27 cellular contexts compared by ENCODE assay signal in genomic region chr11:36070215-36070976, GRCh38.
DNase-seq lines count a peak whose midpoint lies in the region; ATAC-seq and TF ChIP-seq lines count a peak whose summit lies in the region.
"Had no signal": no experiment of that assay in that cellular context is flagged by ENCODE, and none has a peak within 500 bp of the region (broad histone marks: within the 10 kb centered on the region; RNA-seq: fewer than 3 reads in every experiment).

No MANE protein-coding gene starts in this region.

- H3K27ac Mint-ChIP-seq in MCF 10A (ENCODE audit: low read depth, unreplicated experiment) (no peak overlapping the region), WTC11 (peak overlapping the region; percentile 94)
- H3K27ac Mint-ChIP-seq: activated CD4-positive, alpha-beta memory T cell treated with anti-CD3 and anti-CD28 coated beads, Interleukin-2, amount 10 ng/mL, durations not matched to agents 7 days and 5 days; activated naive CD4-positive, alpha-beta T cell treated with anti-CD3 and anti-CD28 coated beads, Interleukin-2, amount 50 U/mL, for 24 hours; activated T-helper 17 cell treated with anti-CD3 and anti-CD28 coated beads, Interleukin-2, amount 50 U/mL, for 72 hours; CD4-positive, alpha-beta T cell; stimulated activated memory B cell treated with anti-CD40 and anti-IgM and Interleukin-4, amounts not matched to agents 10 μg/mL and 1 μg/mL and 100 μg/mL, for 72 hours; T-cell had no signal

- H4K8ac ChIP-seq in mesenchymal stem cell (ENCODE audit: low read length): no peak overlapping the region

- peaks cover 48% of the 10 kb centered on the region for H3K36me3 Mint-ChIP-seq in MCF 10A (ENCODE audit: insufficient read depth, unreplicated experiment)
- peaks cover 33% of the 10 kb centered on the region for H3K36me3 Mint-ChIP-seq in WTC11
- H3K36me3 Mint-ChIP-seq: activated naive CD4-positive, alpha-beta T cell treated with anti-CD3 and anti-CD28 coated beads, Interleukin-2, amount 50 U/mL, for 24 hours; stimulated activated memory B cell treated with anti-CD40 and anti-IgM and Interleukin-4, amounts not matched to agents 10 μg/mL and 1 μg/mL and 100 μg/mL, for 72 hours; T-cell had no signal

- H4K91ac ChIP-seq in mesenchymal stem cell (ENCODE audit: low read length): no peak overlapping the region

- CTCF ChIA-PET in MCF 10A (lab: Yijun Ruan, JAX): interaction anchor here (0.8 to 3.6 kb wide), 4 partner anchors 62 to 456 kb away, joined by 3 to 15 read pairs (median 4); no protein-coding TSS in a partner anchor
- CTCF ChIA-PET in mammary epithelial cell (lab: Charles Lee; ENCODE audit: low non-redundant PET): interaction anchor here (0.5 to 2.1 kb wide), 2 partner anchors 248 to 413 kb away, joined by 4 to 47 read pairs; no protein-coding TSS in a partner anchor
- CTCF ChIA-PET in WTC11 (lab: Charles Lee): interaction anchor here (0.6 to 7.1 kb wide), 57 partner anchors 9 to 592 kb away, joined by 3 to 217 read pairs (median 4); partner anchors contain the start of gene LDLRAD3

- peaks cover 4% of the 10 kb centered on the region for H3K9me3 ChIP-seq in mammary epithelial cell (replicated peaks; ENCODE audit: insufficient read depth, low read length)
- H3K9me3 ChIP-seq in mesenchymal stem cell (ENCODE audit: control insufficient read depth, low read length): peaks cover 6% of the 10 kb centered on the region
- H3K9me3 ChIP-seq in Peyer's patch: no peaks in the 10 kb centered on the region
- H3K9me3 ChIP-seq: prostate gland, vagina had no signal

- H3K27ac ChIP-seq in mammary epithelial cell (ENCODE audit: insufficient read depth, low read depth, low read length) (no peak overlapping the region), mesenchymal stem cell (ENCODE audit: low read length, poor library complexity, severe bottlenecking) (no peak overlapping the region), Peyer's patch (no peak overlapping the region)
- H3K27ac ChIP-seq: GM23248, heart left ventricle, KMS-11, neutrophil, prostate gland, sigmoid colon, vagina had no signal

- DNase-seq in MCF 10A (ENCODE audit: unreplicated experiment) (no peak), mammary epithelial cell (no peak), WTC11 (ENCODE audit: low spot score) (peak; percentile 31), mesenchymal stem cell (no peak), RKO (ENCODE audit: low spot score) (no peak), Peyer's patch (no peak)
- DNase-seq: activated CD4-positive, alpha-beta memory T cell treated with anti-CD3 and anti-CD28 coated beads, Interleukin-2, amount 10 ng/mL, durations not matched to agents 7 days and 5 days; activated CD4-positive, alpha-beta T cell treated with anti-CD3 and anti-CD28 coated beads for 1 hour; activated CD8-positive, alpha-beta memory T cell treated with anti-CD3 and anti-CD28 coated beads, Interleukin-2, amount 50 U/mL, for 48 hours; CD4-positive, alpha-beta T cell; effector CD8-positive, alpha-beta T cell; GM23248; heart left ventricle; NCI-H1092; sigmoid colon; stimulated activated CD4-positive, alpha-beta T cell treated with anti-CD3 and anti-CD28 coated beads, Interleukin-4, amount 100 ng/mL, for 4 hours; T-cell had no signal

- no peak overlapping the region for H3K18ac ChIP-seq in mesenchymal stem cell (ENCODE audit: low read depth in 1 of 2, low read length in 2 of 2)

- POLR2A ChIA-PET in MCF 10A (lab: Yijun Ruan, JAX): interaction anchor here (0.8 to 1.1 kb wide), 3 partner anchors 9 to 48 kb away, joined by 3 to 4 read pairs (median 3); no protein-coding TSS in a partner anchor
- POLR2A ChIA-PET in WTC11 (lab: Charles Lee): interaction anchor here (1.0 to 1.5 kb wide), 2 partner anchors 41 to 248 kb away, joined by 4 to 11 read pairs; no protein-coding TSS in a partner anchor

- H2AFZ ChIP-seq in mammary epithelial cell (ENCODE audit: low read depth, low read length) (no peak overlapping the region), mesenchymal stem cell (ENCODE audit: low read depth, low read length) (no peak overlapping the region)
- H2AFZ ChIP-seq: GM23248 had no signal

- no peak overlapping the region for H2AK5ac ChIP-seq in mesenchymal stem cell (ENCODE audit: low read length, severe bottlenecking)

- H3K36me3 ChIP-seq in mammary epithelial cell (ENCODE audit: insufficient read depth, low read length) (no peaks in the 10 kb centered on the region), mesenchymal stem cell (ENCODE audit: control insufficient read depth in 1 of 2, insufficient read depth in 2 of 2, low read depth in 1 of 2, low read length in 2 of 2) (no peaks in the 10 kb centered on the region), Peyer's patch (no peaks in the 10 kb centered on the region)
- H3K36me3 ChIP-seq: heart left ventricle, neutrophil, prostate gland, sigmoid colon, vagina had no signal

- H3K4ac ChIP-seq in mesenchymal stem cell (ENCODE audit: low read depth in 1 of 2, low read length in 2 of 2): no peak overlapping the region

- H3K4me1 Mint-ChIP-seq in MCF 10A (ENCODE audit: insufficient read depth, unreplicated experiment) (peaks cover 17% of the 10 kb centered on the region), WTC11 (peaks cover 61% of the 10 kb centered on the region)
- H3K4me1 Mint-ChIP-seq: activated CD4-positive, alpha-beta memory T cell treated with anti-CD3 and anti-CD28 coated beads, Interleukin-2, amount 10 ng/mL, durations not matched to agents 7 days and 5 days; activated naive CD4-positive, alpha-beta T cell treated with anti-CD3 and anti-CD28 coated beads, Interleukin-2, amount 50 U/mL, for 24 hours; activated T-helper 17 cell treated with anti-CD3 and anti-CD28 coated beads, Interleukin-2, amount 50 U/mL, for 72 hours; stimulated activated memory B cell treated with anti-CD40 and anti-IgM and Interleukin-4, amounts not matched to agents 10 μg/mL and 1 μg/mL and 100 μg/mL, for 72 hours; T-cell had no signal

- H3K4me1 ChIP-seq in mammary epithelial cell (ENCODE audit: insufficient read depth, low read length) (peaks cover 5% of the 10 kb centered on the region), mesenchymal stem cell (ENCODE audit: control insufficient read depth, insufficient read depth, low read depth, low read length) (peaks cover 9% of the 10 kb centered on the region), Peyer's patch (no peaks in the 10 kb centered on the region)
- H3K4me1 ChIP-seq: prostate gland had no signal

- H3K23ac ChIP-seq in mesenchymal stem cell (ENCODE audit: low read length in 2 of 2): no peak overlapping the region

- H3K4me3 ChIP-seq in mammary epithelial cell (replicated peaks in 1 of 3; ENCODE audit: insufficient read depth in 1 of 3, low read depth in 2 of 3, low read length in 3 of 3) (no peak overlapping the region), mesenchymal stem cell (ENCODE audit: insufficient read depth in 1 of 2, low read depth in 1 of 2, low read length in 2 of 2) (no peak overlapping the region), Peyer's patch (no peak overlapping the region)
- H3K4me3 ChIP-seq: GM23248, heart left ventricle, lung, prostate gland, sigmoid colon, vagina had no signal

- H3K27me3 Mint-ChIP-seq in MCF 10A (ENCODE audit: insufficient read depth, unreplicated experiment) (no peaks in the 10 kb centered on the region), WTC11 (ENCODE audit: low read depth) (no peaks in the 10 kb centered on the region; the same call in 1 of the 2 replicates)
- H3K27me3 Mint-ChIP-seq: activated CD4-positive, alpha-beta memory T cell treated with anti-CD3 and anti-CD28 coated beads, Interleukin-2, amount 10 ng/mL, durations not matched to agents 7 days and 5 days had no signal

- H2BK12ac ChIP-seq in mesenchymal stem cell (ENCODE audit: low read length in 2 of 2): no peak overlapping the region

- H3K4me2 ChIP-seq in mammary epithelial cell (ENCODE audit: insufficient read depth, low read depth, low read length): no peak overlapping the region
- H3K4me2 ChIP-seq in mesenchymal stem cell (ENCODE audit: low read length, poor library complexity, severe bottlenecking): no peak overlapping the region
- H3K4me2 ChIP-seq: KMS-11 had no signal

- H3K79me2 ChIP-seq in mammary epithelial cell (ENCODE audit: insufficient read depth, low read length): no peaks in the 10 kb centered on the region

- intact Hi-C loops in MCF 10A (cut with micrococcal nuclease): no loop called here
- intact Hi-C loops in mammary epithelial cell (cut with micrococcal nuclease): loop anchor here (1.0 kb wide), 3 partner anchors 196 to 454 kb away; no protein-coding TSS in a partner anchor

- BruUV-seq in MCF 10A (replicated peaks; lab: Mats Ljungman, UMichigan): TSS peak; percentile 15
- no TSS peak for BruUV-seq in mammary epithelial cell (replicated peaks; lab: Mats Ljungman, UMichigan)

- TF ChIP-seq CTCF in MCF 10A (IDR thresholded peaks at IDR 0.05; ENCODE audit: unreplicated experiment): no peak
- no peak for TF ChIP-seq CTCF in mammary epithelial cell (conservative IDR thresholded peaks at IDR 0.05 in 1 of 2, IDR thresholded peaks at IDR 0.05 in 1 of 2; ENCODE audit: extremely low read depth in 1 of 2, insufficient read depth in 1 of 2, low read depth in 1 of 2, low read length in 2 of 2)
- no peak for TF ChIP-seq CTCF in WTC11 (IDR thresholded peaks at IDR 0.05)
- no peak for TF ChIP-seq CTCF in Peyer's patch (IDR thresholded peaks at IDR 0.05)

- H4K20me1 ChIP-seq in mammary epithelial cell (ENCODE audit: insufficient read depth, low read length): no peaks in the 10 kb centered on the region

- no peak overlapping the region for H2BK15ac ChIP-seq in mesenchymal stem cell (ENCODE audit: low read depth, poor library complexity, severe bottlenecking)

- H3K27me3 ChIP-seq in mammary epithelial cell (ENCODE audit: insufficient read depth, low read length) (no peaks in the 10 kb centered on the region), mesenchymal stem cell (ENCODE audit: control insufficient read depth in 1 of 2, insufficient read depth in 1 of 2, low read length in 2 of 2) (no peaks in the 10 kb centered on the region), Peyer's patch (no peaks in the 10 kb centered on the region)
- H3K27me3 ChIP-seq: heart left ventricle, neutrophil, sigmoid colon, vagina had no signal

- peak; percentile 71 for ATAC-seq in WTC11
- ATAC-seq in GM19452 (IDR thresholded peaks at IDR 0.05; ENCODE audit: unreplicated experiment): no peak
- ATAC-seq in GM21619 (IDR thresholded peaks at IDR 0.05; ENCODE audit: unreplicated experiment): no peak
- ATAC-seq: activated T-helper 17 cell treated with anti-CD3 and anti-CD28 coated beads, Interleukin-2, amount 50 U/mL, for 72 hours; heart left ventricle; stimulated activated memory B cell treated with anti-CD40 and anti-IgM and Interleukin-4, amounts not matched to agents 10 μg/mL and 1 μg/mL and 100 μg/mL, for 72 hours; T-cell had no signal

- WGBS in mammary epithelial cell (ENCODE audit: low coverage, missing lambda C conversion rate): 71% methylated on average over 4 of the region's 5 CpGs
- 83% methylated on average over 5 of the region's 5 CpGs for WGBS in mesenchymal stem cell

- peak overlapping the region; percentile 3 for H2BK120ac ChIP-seq in mesenchymal stem cell (ENCODE audit: low read depth, low read length)

- no peak overlapping the region for H2BK5ac ChIP-seq in mesenchymal stem cell (ENCODE audit: low read depth, low read length, poor library complexity, severe bottlenecking)

- H3K14ac ChIP-seq in mesenchymal stem cell (ENCODE audit: low read length in 2 of 2): no peak overlapping the region

- no peak for TF ChIP-seq POLR2A in Peyer's patch (IDR thresholded peaks at IDR 0.05)

- dilution Hi-C loops in mammary epithelial cell (cut with HindIII; ENCODE audit: low sequenced_read_pairs): no loop called here

- no peak overlapping the region for H3K4me3 Mint-ChIP-seq in MCF 10A (ENCODE audit: unreplicated experiment)
- H3K4me3 Mint-ChIP-seq in WTC11: peak overlapping the region; percentile 0; the same call in 1 of the 2 replicates
- H3K4me3 Mint-ChIP-seq: activated CD4-positive, alpha-beta memory T cell treated with anti-CD3 and anti-CD28 coated beads, Interleukin-2, amount 10 ng/mL, durations not matched to agents 7 days and 5 days; activated naive CD4-positive, alpha-beta T cell treated with anti-CD3 and anti-CD28 coated beads, Interleukin-2, amount 50 U/mL, for 24 hours; activated T-helper 17 cell treated with anti-CD3 and anti-CD28 coated beads, Interleukin-2, amount 50 U/mL, for 72 hours; CD4-positive, alpha-beta T cell; stimulated activated memory B cell treated with anti-CD40 and anti-IgM and Interleukin-4, amounts not matched to agents 10 μg/mL and 1 μg/mL and 100 μg/mL, for 72 hours; T-cell had no signal

- no peaks in the 10 kb centered on the region for H3K79me1 ChIP-seq in mesenchymal stem cell (replicated peaks; ENCODE audit: low read length, poor library complexity, severe bottlenecking)

- H3K9ac ChIP-seq in mammary epithelial cell (ENCODE audit: insufficient read depth, low read length) (no peak overlapping the region), mesenchymal stem cell (ENCODE audit: low read length) (no peak overlapping the region)
- H3K9ac ChIP-seq: GM23248, KMS-11 had no signal

- H3K9me3 Mint-ChIP-seq in MCF 10A (ENCODE audit: unreplicated experiment) (peaks cover 6% of the 10 kb centered on the region), WTC11 (peaks cover 28% of the 10 kb centered on the region)

- in situ Hi-C loops in mammary epithelial cell (cut with MboI; ENCODE audit: low sequenced_read_pairs in 2 of 2): loop anchor here in 1 of 2 donors (25.0 kb wide), 2 partner anchors 192 to 458 kb away; partner anchors contain the start of gene FJX1
